Comparison of ENCODE assay signal across 17 cellular contexts in genomic region chr1:97573560-97573959, GRCh38.
DNase-seq lines count a peak whose midpoint lies in the region; ATAC-seq, FAIRE-seq and TF ChIP-seq lines count a peak whose summit lies in the region.
"Had no signal": no experiment of that assay in that cellular context is flagged by ENCODE, and none has a peak within 500 bp of the region (broad histone marks: within the 10 kb centered on the region; RNA-seq: fewer than 3 reads in every experiment).

No MANE protein-coding gene starts in this region.

- TF ChIP-seq POLR2A in IMR-90 (IDR thresholded peaks at IDR 0.05; ENCODE audit: low read depth, low read length) = no peak

- 100% methylated on average over 2 of the region's 3 CpGs; no CpG with 5 or more reads in 1 of the 2 experiments for WGBS in IMR-90 (ENCODE audit: extremely low coverage in 2 of 2, insufficient read length in 1 of 2), 2 experiments

- in situ Hi-C loops in IMR-90 (cut with MboI; ENCODE audit: low sequenced_read_pairs) = no loop called here

- no peak for FAIRE-seq in RCC 7860 (lab: Jason Lieb, UNC)
- FAIRE-seq: GM12878, GM18507, H1 had no signal

- H3K4me2 ChIP-seq in IMR-90 (ENCODE audit: low read depth, low read length) = no peak overlapping the region
- H3K4me2 ChIP-seq: BLaER1 treated with 17β-estradiol and CSF1 and Interleukin-3, amounts not matched to agents 10 nM and 100 nM had no signal

- H2AFZ ChIP-seq in IMR-90 (replicated peaks; ENCODE audit: low read length, poor library complexity) = no peak overlapping the region

- H2BK120ac ChIP-seq in IMR-90 (ENCODE audit: low read depth, low read length) = peak overlapping the region; percentile 62; the same call in 1 of the 2 replicates

- H2BK15ac ChIP-seq in IMR-90 (ENCODE audit: low read depth, low read length) = no peak overlapping the region; the same call in 2 of the 3 replicates

- no peak overlapping the region for H3K27ac ChIP-seq in IMR-90 (ENCODE audit: insufficient read depth, low read length)
- no peak overlapping the region for H3K27ac ChIP-seq in ascending aorta
- H3K27ac ChIP-seq in lower lobe of right lung = no peak overlapping the region
- H3K27ac ChIP-seq: BLaER1 treated with 17β-estradiol and CSF1 and Interleukin-3, amounts not matched to agents 10 nM and 100 nM had no signal

- no peaks in the 10 kb centered on the region for H3K27me3 ChIP-seq in IMR-90 (ENCODE audit: control insufficient read depth, insufficient read depth, low read length)
- H3K27me3 ChIP-seq in ascending aorta = no peaks in the 10 kb centered on the region
- H3K27me3 ChIP-seq in lower lobe of right lung (ENCODE audit: low read depth) = no peaks in the 10 kb centered on the region
- H3K27me3 ChIP-seq: BLaER1 treated with 17β-estradiol and CSF1 and Interleukin-3, amounts not matched to agents 10 nM and 100 nM had no signal

- peak overlapping the region; percentile 16; the same call in 1 of the 2 replicates for H3K18ac ChIP-seq in IMR-90 (ENCODE audit: low read depth, low read length)

- BruUV-seq in IMR-90 (replicated peaks; lab: Mats Ljungman, UMichigan) = no TSS peak

- H3K4me3 ChIP-seq in AG10803 (ENCODE audit: low read length) = no peak overlapping the region
- no peak overlapping the region for H3K4me3 ChIP-seq in IMR-90 (ENCODE audit: insufficient read depth, low read depth, low read length)
- H3K4me3 ChIP-seq in choroid plexus epithelial cell (ENCODE audit: low read depth, low read length) = no peak overlapping the region
- H3K4me3 ChIP-seq in fibroblast of the aortic adventitia (ENCODE audit: low read depth, low read length) = no peak overlapping the region
- no peak overlapping the region for H3K4me3 ChIP-seq in ascending aorta
- no peak overlapping the region for H3K4me3 ChIP-seq in lower lobe of right lung
- H3K4me3 ChIP-seq: BLaER1 treated with 17β-estradiol and CSF1 and Interleukin-3, amounts not matched to agents 10 nM and 100 nM; GM12878 had no signal

- no peak overlapping the region for H2BK5ac ChIP-seq in IMR-90 (ENCODE audit: low read depth, low read length, poor library complexity, severe bottlenecking)

- H3K9me3 ChIP-seq in IMR-90 (ENCODE audit: control insufficient read depth, insufficient read depth, low read length) (no peaks in the 10 kb centered on the region), ascending aorta (no peaks in the 10 kb centered on the region), lower lobe of right lung (no peaks in the 10 kb centered on the region)
- H3K9me3 ChIP-seq: BLaER1 treated with 17β-estradiol and CSF1 and Interleukin-3, amounts not matched to agents 10 nM and 100 nM had no signal

- no peak overlapping the region for H2AK9ac ChIP-seq in IMR-90 (replicated peaks; ENCODE audit: low read depth, low read length, poor library complexity)

- peak overlapping the region; percentile 63; the same call in 1 of the 2 replicates for H3K4ac ChIP-seq in IMR-90 (ENCODE audit: low read depth, low read length)

- POLR2A ChIA-PET in IMR-90 (lab: Charles Lee; ENCODE audit: unreplicated experiment) = no interaction called here

- intact Hi-C loops in IMR-90 (cut with micrococcal nuclease) = no loop called here
- intact Hi-C loops in ascending aorta (cut with DNase I) = no loop called here
- intact Hi-C loops in lower lobe of right lung (cut with DNase I) = no loop called here

- H2BK20ac ChIP-seq in IMR-90 (ENCODE audit: low read depth, low read length) = peak overlapping the region; percentile 39

- H3K9ac ChIP-seq in IMR-90 (ENCODE audit: low read depth, low read length) = no peak overlapping the region
- H3K9ac ChIP-seq: BLaER1 treated with 17β-estradiol and CSF1 and Interleukin-3, amounts not matched to agents 10 nM and 100 nM had no signal

- dilution Hi-C loops in IMR-90 (cut with HindIII; ENCODE audit: low sequenced_read_pairs, unreplicated experiment) = no loop called here

- no peaks in the 10 kb centered on the region for H3K79me1 ChIP-seq in IMR-90 (ENCODE audit: low read depth in 1 of 2, low read length in 2 of 2)

- TF ChIP-seq CTCF in AG10803 (conservative IDR thresholded peaks at IDR 0.05; ENCODE audit: low read length) (no peak), IMR-90 (conservative IDR thresholded peaks at IDR 0.05; ENCODE audit: low read depth, low read length) (no peak), choroid plexus epithelial cell (conservative IDR thresholded peaks at IDR 0.05; ENCODE audit: low read depth, low read length) (no peak), fibroblast of the aortic adventitia (IDR thresholded peaks at IDR 0.05; ENCODE audit: insufficient read depth, low read length) (no peak), ascending aorta (IDR thresholded peaks at IDR 0.05) (no peak), lower lobe of right lung (IDR thresholded peaks at IDR 0.05) (no peak)

- no peak for TF ChIP-seq RAD21 in IMR-90 (IDR thresholded peaks at IDR 0.05; ENCODE audit: low read length)

- H3K4me1 ChIP-seq in IMR-90 (ENCODE audit: control insufficient read depth, insufficient read depth, low read length) (peaks cover 1% of the 10 kb centered on the region; the same call in 1 of the 2 replicates), ascending aorta (no peaks in the 10 kb centered on the region), lower lobe of right lung (no peaks in the 10 kb centered on the region)
- H3K4me1 ChIP-seq: BLaER1 treated with 17β-estradiol and CSF1 and Interleukin-3, amounts not matched to agents 10 nM and 100 nM had no signal

- no peak overlapping the region for H3K56ac ChIP-seq in IMR-90 (ENCODE audit: extremely low read depth, insufficient read depth, low read length)

- H3K23ac ChIP-seq in IMR-90 (ENCODE audit: low read depth, low read length) = 0 out of 2 replicates have a peak overlapping the region, but pooled peaks have one; percentile 13

- H4K8ac ChIP-seq in IMR-90 (ENCODE audit: low read depth in 2 of 2, low read length in 2 of 2) = no peak overlapping the region

- no peak overlapping the region for H2AK5ac ChIP-seq in IMR-90 (ENCODE audit: low read depth, low read length)

- H3K9me1 ChIP-seq in IMR-90 (ENCODE audit: insufficient read depth, low read length) = no peaks in the 10 kb centered on the region

- no peaks in the 10 kb centered on the region for H4K20me1 ChIP-seq in IMR-90 (ENCODE audit: insufficient read depth, low read length)
- H4K20me1 ChIP-seq: BLaER1 treated with 17β-estradiol and CSF1 and Interleukin-3, amounts not matched to agents 10 nM and 100 nM had no signal

- ATAC-seq in IMR-90 (ENCODE audit: low read depth) = no peak
- no peak for ATAC-seq in lower lobe of right lung
- ATAC-seq: GM12878 had no signal

- H3K14ac ChIP-seq in IMR-90 (replicated peaks; ENCODE audit: low read depth, low read length) = no peak overlapping the region

- peak overlapping the region; percentile 62; the same call in 1 of the 2 replicates for H4K91ac ChIP-seq in IMR-90 (ENCODE audit: insufficient read depth, low read depth, low read length)

- CTCF ChIA-PET in IMR-90 (lab: Yijun Ruan, JAX) = no interaction called here

- DNase-seq in AG10803 (ENCODE audit: low read depth) (peak; percentile 13), IMR-90 (peak; percentile 12), choroid plexus epithelial cell (ENCODE audit: low read depth) (peak; percentile 50), fibroblast of the aortic adventitia (ENCODE audit: low read depth) (peak; percentile 47), RCC 7860 (ENCODE audit: low spot score) (no peak), ascending aorta (ENCODE audit: low spot score in 2 of 2) (no peak), lower lobe of right lung (no peak)
- DNase-seq in activated CD8-positive, alpha-beta memory T cell treated with anti-CD3 and anti-CD28 coated beads, Interleukin-2, amount 50 U/mL, for 48 hours = no peak
- DNase-seq: 8988T; CD4-positive, CD25-positive, alpha-beta regulatory T cell; DMS53; HCEC 1CT; HFFc6 had no signal

- H3K36me3 ChIP-seq in IMR-90 (ENCODE audit: control insufficient read depth, insufficient read depth, low read length) = no peaks in the 10 kb centered on the region
- no peaks in the 10 kb centered on the region for H3K36me3 ChIP-seq in ascending aorta
- peaks cover 24% of the 10 kb centered on the region for H3K36me3 ChIP-seq in lower lobe of right lung

- peak overlapping the region; percentile 4; the same call in 1 of the 2 replicates for H4K5ac ChIP-seq in IMR-90 (ENCODE audit: low read depth, low read length)

TF ChIP-seq in IMR-90, 13 proteins besides CTCF, POLR2A, EP300 and RAD21:
- TF ChIP-seq BHLHE40 (IDR thresholded peaks at IDR 0.05; ENCODE audit: low read depth, low read length) = no peak
- TF ChIP-seq CEBPB (IDR thresholded peaks at IDR 0.05; ENCODE audit: low read depth, low read length) = peak; percentile 66

Comparison
In these comparisons a context has a peak if more than half of its experiments do, and no peak if none do; other contexts are left out.
1. DNase-seq: peak in AG10803 (single experiment), IMR-90 (single experiment), choroid plexus epithelial cell (single experiment) and fibroblast of the aortic adventitia (single experiment); none in activated CD8-positive, alpha-beta memory T cell treated with anti-CD3 and anti-CD28 coated beads, Interleukin-2, amount 50 U/mL, for 48 hours (single experiment), RCC 7860 (single experiment), ascending aorta (0 of 2) and lower lobe of right lung (single experiment).